Comparison of ENCODE assay signal across 13 cellular contexts in genomic region chr4:183823394-183823793, GRCh38.
DNase-seq lines count a peak whose midpoint lies in the region; ATAC-seq and TF ChIP-seq lines count a peak whose summit lies in the region.
"Had no signal": no experiment of that assay in that cellular context is flagged by ENCODE, and none has a peak within 500 bp of the region (broad histone marks: within the 10 kb centered on the region; RNA-seq: fewer than 3 reads in every experiment).

No MANE protein-coding gene starts in this region.

- peaks cover 0 to 5% of the 10 kb centered on the region in 2 experiments for H3K27me3 ChIP-seq in mesenchymal stem cell (ENCODE audit: control insufficient read depth in 1 of 2, insufficient read depth in 1 of 2, low read length in 2 of 2)
- H3K27me3 ChIP-seq: BLaER1 treated with 17β-estradiol and CSF1 and Interleukin-3, amounts not matched to agents 10 nM and 100 nM had no signal

- H2BK120ac ChIP-seq in mesenchymal stem cell (ENCODE audit: low read depth, low read length), result no peak overlapping the region

- H3K27ac Mint-ChIP-seq in endothelial cell (ENCODE audit: unreplicated experiment), result no peak overlapping the region

- H2BK15ac ChIP-seq in mesenchymal stem cell (ENCODE audit: low read depth, poor library complexity, severe bottlenecking), result no peak overlapping the region

- H3K36me3 Mint-ChIP-seq in endothelial cell (ENCODE audit: low read depth, unreplicated experiment), result no peaks in the 10 kb centered on the region

- H3K9me3 Mint-ChIP-seq in endothelial cell (ENCODE audit: unreplicated experiment), result no peaks in the 10 kb centered on the region
- H3K9me3 Mint-ChIP-seq: activated CD4-positive, alpha-beta T cell treated with anti-CD3 and anti-CD28 coated beads, Interleukin-2, amount 10 ng/mL, durations not matched to agents 7 days and 5 days had no signal

- no peak overlapping the region for H3K4me2 ChIP-seq in mesenchymal stem cell (ENCODE audit: low read length, poor library complexity, severe bottlenecking)
- H3K4me2 ChIP-seq: BLaER1 treated with 17β-estradiol and CSF1 and Interleukin-3, amounts not matched to agents 10 nM and 100 nM had no signal

- H3K4me1 Mint-ChIP-seq in endothelial cell (ENCODE audit: unreplicated experiment), result peaks cover 3% of the 10 kb centered on the region

- peaks cover 7% of the 10 kb centered on the region for H3K27me3 Mint-ChIP-seq in endothelial cell (ENCODE audit: unreplicated experiment)
- H3K27me3 Mint-ChIP-seq: activated CD4-positive, alpha-beta T cell treated with anti-CD3 and anti-CD28 coated beads, Interleukin-2, amount 10 ng/mL, durations not matched to agents 7 days and 5 days had no signal

- no peak overlapping the region for H2BK12ac ChIP-seq in mesenchymal stem cell (ENCODE audit: low read length in 2 of 2)

- no peak overlapping the region for H3K9ac ChIP-seq in mesenchymal stem cell (ENCODE audit: low read length)
- H3K9ac ChIP-seq: BLaER1 treated with 17β-estradiol and CSF1 and Interleukin-3, amounts not matched to agents 10 nM and 100 nM had no signal

- 45% methylated on average over 6 of the region's 6 CpGs for WGBS in mesenchymal stem cell

- H3K23ac ChIP-seq in mesenchymal stem cell (ENCODE audit: low read length in 2 of 2), result no peak overlapping the region

- H3K14ac ChIP-seq in mesenchymal stem cell (ENCODE audit: low read length in 2 of 2), result no peak overlapping the region

- H3K9me3 ChIP-seq in mesenchymal stem cell (ENCODE audit: control insufficient read depth, low read length), result no peaks in the 10 kb centered on the region

- DNase-seq in AG10803 (ENCODE audit: low read depth), result peak; percentile 75
- DNase-seq in NCI-H1694 (lab: John Stamatoyannopoulos, UW), result peak; percentile 41
- peak; percentile 65 for DNase-seq in mesenchymal stem cell
- DNase-seq in NCI-H128 (lab: John Stamatoyannopoulos, UW; ENCODE audit: unreplicated experiment), result no peak
- DNase-seq in endothelial cell (ENCODE audit: low spot score), result no peak
- DNase-seq: activated CD4-positive, alpha-beta T cell treated with anti-CD3 and anti-CD28 coated beads, Interleukin-2, amount 10 ng/mL, durations not matched to agents 7 days and 5 days; activated naive CD4-positive, alpha-beta T cell treated with Interleukin-2 at 50 U/mL for 16 hours; NCI-H2029; SIG-M5 had no signal

- no peak overlapping the region for H3K4ac ChIP-seq in mesenchymal stem cell (ENCODE audit: low read depth in 1 of 2, low read length in 2 of 2)

- TF ChIP-seq CTCF in AG10803 (conservative IDR thresholded peaks at IDR 0.05; ENCODE audit: low read length) (no peak), endothelial cell (IDR thresholded peaks at IDR 0.05; ENCODE audit: unreplicated experiment) (no peak)

- no peaks in the 10 kb centered on the region for H3K79me1 ChIP-seq in mesenchymal stem cell (replicated peaks; ENCODE audit: low read length, poor library complexity, severe bottlenecking)

- no peak overlapping the region for H2AK5ac ChIP-seq in mesenchymal stem cell (ENCODE audit: low read length, severe bottlenecking)

- no peak overlapping the region for H3K4me3 Mint-ChIP-seq in endothelial cell (ENCODE audit: unreplicated experiment)
- H3K4me3 Mint-ChIP-seq: activated CD4-positive, alpha-beta T cell treated with anti-CD3 and anti-CD28 coated beads, Interleukin-2, amount 10 ng/mL, durations not matched to agents 7 days and 5 days had no signal

- no peaks in the 10 kb centered on the region for H3K36me3 ChIP-seq in mesenchymal stem cell (ENCODE audit: control insufficient read depth in 1 of 2, insufficient read depth in 2 of 2, low read depth in 1 of 2, low read length in 2 of 2)
- H3K36me3 ChIP-seq: BLaER1 treated with 17β-estradiol and CSF1 and Interleukin-3, amounts not matched to agents 10 nM and 100 nM had no signal

- ATAC-seq in esophagus mucosa (peak; percentile 85), HG02885 (IDR thresholded peaks at IDR 0.05; ENCODE audit: poor library complexity, unreplicated experiment) (no peak), SK-N-SH treated with all-trans-retinoic acid at 6 μM for 48 hours (no peak; the same call in 2 of the 3 replicates)

- peaks cover 1% of the 10 kb centered on the region for H3K4me1 ChIP-seq in mesenchymal stem cell (ENCODE audit: control insufficient read depth, insufficient read depth, low read depth, low read length)

- H4K8ac ChIP-seq in mesenchymal stem cell (ENCODE audit: low read length), result no peak overlapping the region

- H4K91ac ChIP-seq in mesenchymal stem cell (ENCODE audit: low read length), result no peak overlapping the region

- H2BK5ac ChIP-seq in mesenchymal stem cell (ENCODE audit: low read depth, low read length, poor library complexity, severe bottlenecking), result no peak overlapping the region

- H3K4me3 ChIP-seq in AG10803 (ENCODE audit: low read length), result no peak overlapping the region
- H3K4me3 ChIP-seq in mesenchymal stem cell (ENCODE audit: insufficient read depth in 1 of 2, low read depth in 1 of 2, low read length in 2 of 2), result no peak overlapping the region
- H3K4me3 ChIP-seq: BLaER1 treated with 17β-estradiol and CSF1 and Interleukin-3, amounts not matched to agents 10 nM and 100 nM had no signal

- no peak overlapping the region for H3K18ac ChIP-seq in mesenchymal stem cell (ENCODE audit: low read depth in 1 of 2, low read length in 2 of 2)

- no peak overlapping the region for H3K27ac ChIP-seq in mesenchymal stem cell (ENCODE audit: low read length, poor library complexity, severe bottlenecking)
- H3K27ac ChIP-seq: BLaER1 treated with 17β-estradiol and CSF1 and Interleukin-3, amounts not matched to agents 10 nM and 100 nM had no signal

- H2AFZ ChIP-seq in mesenchymal stem cell (ENCODE audit: low read depth, low read length), result no peak overlapping the region

TF ChIP-seq in SK-N-SH treated with all-trans-retinoic acid at 6 μM for 48 hours, 23 proteins besides CTCF, POLR2A, EP300 and RAD21 (continues in another document):
- TF ChIP-seq BACH2 (CRISPR knock-in tag; IDR thresholded peaks at IDR 0.05; ENCODE audit: borderline replicate concordance), result no peak
- no peak for TF ChIP-seq PPARA (CRISPR knock-in tag; IDR thresholded peaks at IDR 0.05; ENCODE audit: borderline replicate concordance)
- no peak for TF ChIP-seq ISL1 (CRISPR knock-in tag; IDR thresholded peaks at IDR 0.05)
- TF ChIP-seq, protein P1, sequence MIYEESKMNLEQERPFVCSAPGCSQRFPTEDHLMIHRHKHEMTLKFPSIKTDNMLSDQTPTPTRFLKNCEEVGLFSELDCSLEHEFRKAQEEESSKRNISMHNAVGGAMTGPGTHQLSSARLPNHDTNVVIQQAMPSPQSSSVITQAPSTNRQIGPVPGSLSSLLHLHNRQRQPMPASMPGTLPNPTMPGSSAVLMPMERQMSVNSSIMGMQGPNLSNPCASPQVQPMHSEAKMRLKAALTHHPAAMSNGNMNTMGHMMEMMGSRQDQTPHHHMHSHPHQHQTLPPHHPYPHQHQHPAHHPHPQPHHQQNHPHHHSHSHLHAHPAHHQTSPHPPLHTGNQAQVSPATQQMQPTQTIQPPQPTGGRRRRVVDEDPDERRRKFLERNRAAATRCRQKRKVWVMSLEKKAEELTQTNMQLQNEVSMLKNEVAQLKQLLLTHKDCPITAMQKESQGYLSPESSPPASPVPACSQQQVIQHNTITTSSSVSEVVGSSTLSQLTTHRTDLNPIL (CRISPR knock-in tag; IDR thresholded peaks at IDR 0.05; ENCODE audit: low read depth), result no peak
- TF ChIP-seq ESRRG (CRISPR knock-in tag; IDR thresholded peaks at IDR 0.05), result no peak
- TF ChIP-seq, protein P2, sequence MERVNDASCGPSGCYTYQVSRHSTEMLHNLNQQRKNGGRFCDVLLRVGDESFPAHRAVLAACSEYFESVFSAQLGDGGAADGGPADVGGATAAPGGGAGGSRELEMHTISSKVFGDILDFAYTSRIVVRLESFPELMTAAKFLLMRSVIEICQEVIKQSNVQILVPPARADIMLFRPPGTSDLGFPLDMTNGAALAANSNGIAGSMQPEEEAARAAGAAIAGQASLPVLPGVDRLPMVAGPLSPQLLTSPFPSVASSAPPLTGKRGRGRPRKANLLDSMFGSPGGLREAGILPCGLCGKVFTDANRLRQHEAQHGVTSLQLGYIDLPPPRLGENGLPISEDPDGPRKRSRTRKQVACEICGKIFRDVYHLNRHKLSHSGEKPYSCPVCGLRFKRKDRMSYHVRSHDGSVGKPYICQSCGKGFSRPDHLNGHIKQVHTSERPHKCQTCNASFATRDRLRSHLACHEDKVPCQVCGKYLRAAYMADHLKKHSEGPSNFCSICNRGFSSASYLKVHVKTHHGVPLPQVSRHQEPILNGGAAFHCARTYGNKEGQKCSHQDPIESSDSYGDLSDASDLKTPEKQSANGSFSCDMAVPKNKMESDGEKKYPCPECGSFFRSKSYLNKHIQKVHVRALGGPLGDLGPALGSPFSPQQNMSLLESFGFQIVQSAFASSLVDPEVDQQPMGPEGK (CRISPR knock-in tag; IDR thresholded peaks at IDR 0.05; ENCODE audit: borderline replicate concordance), result no peak
- TF ChIP-seq ZFP3 (CRISPR knock-in tag; IDR thresholded peaks at IDR 0.05), result no peak
- TF ChIP-seq TCF4 (CRISPR knock-in tag; IDR thresholded peaks at IDR 0.05; ENCODE audit: borderline replicate concordance), result no peak
- TF ChIP-seq, protein P3, sequence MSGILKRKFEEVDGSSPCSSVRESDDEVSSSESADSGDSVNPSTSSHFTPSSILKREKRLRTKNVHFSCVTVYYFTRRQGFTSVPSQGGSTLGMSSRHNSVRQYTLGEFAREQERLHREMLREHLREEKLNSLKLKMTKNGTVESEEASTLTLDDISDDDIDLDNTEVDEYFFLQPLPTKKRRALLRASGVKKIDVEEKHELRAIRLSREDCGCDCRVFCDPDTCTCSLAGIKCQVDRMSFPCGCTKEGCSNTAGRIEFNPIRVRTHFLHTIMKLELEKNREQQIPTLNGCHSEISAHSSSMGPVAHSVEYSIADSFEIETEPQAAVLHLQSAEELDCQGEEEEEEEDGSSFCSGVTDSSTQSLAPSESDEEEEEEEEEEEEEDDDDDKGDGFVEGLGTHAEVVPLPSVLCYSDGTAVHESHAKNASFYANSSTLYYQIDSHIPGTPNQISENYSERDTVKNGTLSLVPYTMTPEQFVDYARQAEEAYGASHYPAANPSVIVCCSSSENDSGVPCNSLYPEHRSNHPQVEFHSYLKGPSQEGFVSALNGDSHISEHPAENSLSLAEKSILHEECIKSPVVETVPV (CRISPR knock-in tag; IDR thresholded peaks at IDR 0.05), result no peak
- no peak for TF ChIP-seq ZNF70 (CRISPR knock-in tag; IDR thresholded peaks at IDR 0.05)
- no peak for TF ChIP-seq ZNF8 (CRISPR knock-in tag; IDR thresholded peaks at IDR 0.05)

Comparison
In these comparisons a context has a peak if more than half of its experiments do, and no peak if none do; other contexts are left out.
1. DNase-seq: peak in AG10803 (single experiment), NCI-H1694 (single experiment) and mesenchymal stem cell (single experiment); none in NCI-H128 (single experiment) and endothelial cell (single experiment).